In the genomic region with DNA sequence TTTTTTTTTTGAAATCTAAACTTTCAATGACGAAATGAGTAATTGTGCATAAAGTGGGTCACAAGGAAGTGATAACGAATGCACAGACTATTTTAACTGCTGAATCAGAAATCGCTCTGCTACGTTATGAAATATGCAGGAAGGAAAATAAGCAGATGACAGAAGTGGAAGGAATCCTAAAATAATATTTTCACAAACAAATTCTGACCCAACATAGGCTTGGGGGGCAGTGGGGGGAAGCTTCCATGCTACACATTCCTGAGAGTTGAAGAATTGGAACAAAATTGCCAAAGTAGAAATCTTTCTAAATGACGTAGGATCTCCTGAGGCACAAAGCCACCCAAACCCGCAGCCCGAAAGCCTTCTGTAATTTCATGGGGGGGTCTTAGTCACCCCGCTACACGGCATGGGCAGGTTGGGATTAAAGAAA, we compare ENCODE assay signal across 10 cellular contexts.
A peak's percentile ranks its signal among the peaks of the same experiment; 100 is the strongest.
DNase-seq lines count a peak whose midpoint lies in the region; ATAC-seq and TF ChIP-seq lines count a peak whose summit lies in the region.
"Had no signal": no experiment of that assay in that cellular context is flagged by ENCODE, and none has a peak within 500 bp of the region (broad histone marks: within the 10 kb centered on the region; RNA-seq: fewer than 3 reads in every experiment).

No MANE protein-coding gene starts in this region.

- H3K4me3 ChIP-seq in adrenal gland (peak overlapping the region in 1 of 4 donors; percentile 50), hepatocyte (no peak overlapping the region), tibial artery (peak overlapping the region; percentile 35 to 46)

- intact Hi-C loops in adrenal gland (cut with DNase I) (no loop called here), tibial artery (cut with DNase I; ENCODE audit: low total_unique reads) (loop anchor here (5.0 kb wide), 1 partner anchor 90 kb away; a partner anchor contains a TSS)

- peak in 1 of 2 donors; percentile 46 for TF ChIP-seq POLR2A in adrenal gland (IDR thresholded peaks at IDR 0.05)

- H3K9me3 ChIP-seq in adrenal gland (replicated peaks in 1 of 3) (no peaks in the 10 kb centered on the region), hepatocyte (ENCODE audit: low read depth) (no peaks in the 10 kb centered on the region), tibial artery (no peaks in the 10 kb centered on the region)

- no peaks in the 10 kb centered on the region for H3K79me2 ChIP-seq in hepatocyte

- peaks cover 80% of the 10 kb centered on the region for H3K4me1 Mint-ChIP-seq in activated naive CD4-positive, alpha-beta T cell treated with anti-CD3 and anti-CD28 coated beads, Interleukin-2, amount 50 U/mL, for 24 hours

- no peaks in the 10 kb centered on the region for H4K20me1 ChIP-seq in hepatocyte (ENCODE audit: insufficient read depth, poor library complexity, severe bottlenecking)

- no peak for DNase-seq in activated naive CD4-positive, alpha-beta T cell (lab: John Stamatoyannopoulos, UW)
- DNase-seq in adrenal gland (peak in 3 of 7 donors; percentile 35 to 65 (median 50)), hepatocyte (ENCODE audit: low spot score) (no peak), tibial artery (no peak), NCI-H128 (lab: John Stamatoyannopoulos, UW; ENCODE audit: unreplicated experiment) (no peak)
- DNase-seq: NCI-H2081 had no signal

- H3K9me3 Mint-ChIP-seq in activated naive CD4-positive, alpha-beta T cell treated with anti-CD3 and anti-CD28 coated beads, Interleukin-2, amount 50 U/mL, for 24 hours = no peaks in the 10 kb centered on the region

- H3K9me2 ChIP-seq in hepatocyte (replicated peaks; ENCODE audit: insufficient read depth) = no peaks in the 10 kb centered on the region

- TF ChIP-seq CTCF in adrenal gland (IDR thresholded peaks at IDR 0.05) (no peak), hepatocyte (IDR thresholded peaks at IDR 0.05; ENCODE audit: poor library complexity) (no peak), tibial artery (IDR thresholded peaks at IDR 0.05) (no peak)

- no peak overlapping the region for H3K4me2 ChIP-seq in hepatocyte

- H3K36me3 ChIP-seq in adrenal gland (replicated peaks in 1 of 2) = no peaks in the 10 kb centered on the region
- H3K36me3 ChIP-seq in hepatocyte (replicated peaks; ENCODE audit: insufficient read depth, low read depth) = no peaks in the 10 kb centered on the region
- H3K36me3 ChIP-seq in tibial artery = no peaks in the 10 kb centered on the region

- peak overlapping the region; percentile 42 for H3K27ac Mint-ChIP-seq in activated naive CD4-positive, alpha-beta T cell treated with anti-CD3 and anti-CD28 coated beads, Interleukin-2, amount 50 U/mL, for 24 hours

- peak overlapping the region in 4 of 5 donors; percentile 65 to 83 (median 71) for H3K27ac ChIP-seq in adrenal gland
- peak overlapping the region; percentile 37 for H3K27ac ChIP-seq in hepatocyte
- peak overlapping the region; percentile 58 to 68 for H3K27ac ChIP-seq in tibial artery

- 16 to 24% (median 20%) methylated on average over 9 of the region's 9 CpGs for WGBS in adrenal gland, 4 donors
- 92% methylated on average over 9 of the region's 9 CpGs for WGBS in hepatocyte (ENCODE audit: low lambda C conversion rate, missing lambda C conversion rate)

- H2AFZ ChIP-seq in hepatocyte = no peak overlapping the region

- no peak for ATAC-seq in GM18858 (IDR thresholded peaks at IDR 0.05; ENCODE audit: unreplicated experiment)
- ATAC-seq in GM19328 (IDR thresholded peaks at IDR 0.05; ENCODE audit: unreplicated experiment) = no peak
- ATAC-seq: HCT116 had no signal

- H3K27me3 Mint-ChIP-seq in activated naive CD4-positive, alpha-beta T cell treated with anti-CD3 and anti-CD28 coated beads, Interleukin-2, amount 50 U/mL, for 24 hours = no peaks in the 10 kb centered on the region

- no peaks in the 10 kb centered on the region for H3K36me3 Mint-ChIP-seq in activated naive CD4-positive, alpha-beta T cell treated with anti-CD3 and anti-CD28 coated beads, Interleukin-2, amount 50 U/mL, for 24 hours

- H3K4me1 ChIP-seq in adrenal gland (replicated peaks in 1 of 2) = peaks cover 9 to 13% of the 10 kb centered on the region in 2 donors
- peaks cover 14% of the 10 kb centered on the region for H3K4me1 ChIP-seq in hepatocyte (ENCODE audit: insufficient read depth)
- H3K4me1 ChIP-seq in tibial artery = peaks cover 0 to 19% (median 6%) of the 10 kb centered on the region in 4 donors

- H3K27me3 ChIP-seq in adrenal gland (no peaks in the 10 kb centered on the region), hepatocyte (no peaks in the 10 kb centered on the region), tibial artery (no peaks in the 10 kb centered on the region)

- no peak overlapping the region for H3K4me3 Mint-ChIP-seq in activated naive CD4-positive, alpha-beta T cell treated with anti-CD3 and anti-CD28 coated beads, Interleukin-2, amount 50 U/mL, for 24 hours
